Comparison of ENCODE assay signal across 28 cellular contexts in the genomic region with DNA sequence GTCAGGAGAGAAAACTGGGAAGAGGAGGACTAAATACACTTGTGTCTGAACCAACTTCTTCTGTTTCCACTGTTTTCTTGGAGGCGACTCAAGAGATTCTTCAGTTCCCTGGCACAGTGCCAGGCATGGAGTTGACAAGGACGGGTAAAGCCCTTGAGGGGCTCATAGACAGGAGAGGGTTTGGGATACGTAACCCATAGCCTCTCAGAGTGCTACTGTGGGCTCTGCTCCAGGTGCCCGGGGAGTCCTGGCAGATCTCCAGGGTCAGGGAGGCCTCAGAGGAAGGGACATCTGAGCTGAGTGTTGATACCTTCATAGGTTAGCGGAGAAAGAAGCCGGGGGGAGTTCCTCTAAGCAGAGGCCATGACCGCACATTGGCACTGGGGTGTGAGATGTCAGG. TPM values are rescaled to one million over a fixed set of nuclear protein-coding genes. Genes with fewer than 3 reads are reported as not detected.
DNase-seq lines count a peak whose midpoint lies in the region; ATAC-seq and TF ChIP-seq lines count a peak whose summit lies in the region.
"Had no signal": no experiment of that assay in that cellular context is flagged by ENCODE, and none has a peak within 500 bp of the region (broad histone marks: within the 10 kb centered on the region; RNA-seq: fewer than 3 reads in every experiment).

No MANE protein-coding gene starts in this region.

- no peaks in the 10 kb centered on the region for H3K27me3 ChIP-seq in heart right ventricle
- H3K27me3 ChIP-seq in body of pancreas = no peaks in the 10 kb centered on the region
- H3K27me3 ChIP-seq: cardiac muscle cell, dorsolateral prefrontal cortex, Peyer's patch, right lobe of liver, SJSA1 had no signal

- TF ChIP-seq POLR2A in body of pancreas (IDR thresholded peaks at IDR 0.05) = no peak

- H3K4me3 ChIP-seq in heart right ventricle (no peak overlapping the region), body of pancreas (no peak overlapping the region)
- H3K4me3 ChIP-seq: cardiac muscle cell, dorsolateral prefrontal cortex, Peyer's patch, right lobe of liver, SJSA1 had no signal

- 38 to 53% methylated on average over 7 of the region's 7 CpGs for WGBS in heart right ventricle, 2 donors
- 64% methylated on average over 7 of the region's 7 CpGs for WGBS in body of pancreas, 2 donors

- peaks cover 0 to 9% (median 0%) of the 10 kb centered on the region in 9 donors for H3K4me1 ChIP-seq in heart right ventricle
- peaks cover 9% of the 10 kb centered on the region for H3K4me1 ChIP-seq in body of pancreas
- H3K4me1 ChIP-seq: parathyroid adenoma, Peyer's patch, right lobe of liver, SJSA1 had no signal

- H3K9me3 ChIP-seq in heart right ventricle (peaks cover 0 to 13% (median 4%) of the 10 kb centered on the region in 11 donors), body of pancreas (no peaks in the 10 kb centered on the region)
- H3K9me3 ChIP-seq: Peyer's patch, right lobe of liver had no signal

- ATAC-seq in heart right ventricle (peak in 6 of 8 donors; percentile 29 to 84 (median 51)), left cardiac atrium (no peak), body of pancreas (no peak), omental fat pad (ENCODE audit: low FRiP score) (no peak)
- ATAC-seq: activated CD4-positive, alpha-beta T cell treated with anti-CD3 and anti-CD28 coated beads for 36 hours; left colon; natural killer cell treated with Interleukin-12 subunit alpha and Interleukin-12 subunit beta and Interleukin-15 and Interleukin-18, amount 100 ng/mL, for 72 hours had no signal

- H3K27ac ChIP-seq in heart right ventricle = no peak overlapping the region
- H3K27ac ChIP-seq in body of pancreas = no peak overlapping the region
- H3K27ac ChIP-seq: cardiac muscle cell, dorsolateral prefrontal cortex, parathyroid adenoma, Peyer's patch, right lobe of liver, SJSA1 had no signal

- DNase-seq in heart right ventricle = peak; percentile 7 to 35
- DNase-seq in left cardiac atrium = no peak
- DNase-seq in body of pancreas = peak; percentile 11 to 41 (median 17)
- peak; percentile 67 for DNase-seq in mesenteric fat pad (ENCODE audit: low spot score)
- DNase-seq in ureter (ENCODE audit: low spot score) = peak; percentile 49
- no peak for DNase-seq in 8988T
- no peak for DNase-seq in activated CD8-positive, alpha-beta memory T cell treated with anti-CD3 and anti-CD28 coated beads, Interleukin-2, amount 50 U/mL, for 4 hours
- DNase-seq in omental fat pad (ENCODE audit: low spot score) = no peak
- DNase-seq: activated CD4-positive, alpha-beta T cell treated with anti-CD3 and anti-CD28 coated beads for 36 hours; activated naive CD4-positive, alpha-beta T cell treated with anti-CD3 and anti-CD28 coated beads for 36 hours; activated T-cell treated with anti-CD3 and anti-CD28 coated beads, Interleukin-2, amount 50 U/mL, for 48 hours; CD4-positive, CD25-positive, alpha-beta regulatory T cell; GDM1; left colon; midbrain; NCI-H1092 treated with DMSO at 0.1 percent for 48 hours; NCI-H1930; NCI-H446 treated with DMSO at 0.1 percent for 48 hours; Peyer's patch; stimulated activated naive CD4-positive, alpha-beta T cell treated with Interleukin-2 at 50 U/mL for 16 hours had no signal

- intact Hi-C loops in heart right ventricle (cut with DNase I) (no loop called here), left cardiac atrium (cut with DNase I) (no loop called here), body of pancreas (cut with DNase I) (no loop called here)

- TF ChIP-seq CTCF in heart right ventricle (IDR thresholded peaks at IDR 0.05) = no peak
- no peak for TF ChIP-seq CTCF in body of pancreas (IDR thresholded peaks at IDR 0.05)
- no peak for TF ChIP-seq CTCF in omental fat pad (IDR thresholded peaks at IDR 0.05)

- no peaks in the 10 kb centered on the region for H3K36me3 ChIP-seq in heart right ventricle
- no peaks in the 10 kb centered on the region for H3K36me3 ChIP-seq in body of pancreas (replicated peaks in 1 of 2; ENCODE audit: insufficient read depth in 1 of 2, low read depth in 2 of 2)
- H3K36me3 ChIP-seq: cardiac muscle cell, Peyer's patch, right lobe of liver, SJSA1 had no signal

RNA-seq across cellular contexts. Expression of a gene that starts 42.0 kb away (rescaled TPM):
- 10 to 100 TPM; 29.0 to 87.0 (median 58.0) TPM for total RNA-seq in heart right ventricle
- 10 to 100 TPM; 15.1 to 35.5 TPM for polyA plus RNA-seq in heart right ventricle
- 1 to 10 TPM in 1 of 2 donors, under 1 TPM in 1; 0.35 to 2.4 TPM for total RNA-seq in left cardiac atrium
- total RNA-seq in body of pancreas = 10 to 100 TPM in 1 of 2 donors, 1 to 10 TPM in 1; 6.5 to 27.4 TPM
- 2.2 TPM for total RNA-seq in mesenteric fat pad
- total RNA-seq in ureter = 6.0 TPM
- total RNA-seq in omental fat pad = 10 to 100 TPM in 1 of 4 donors, 1 to 10 TPM in 3; 1.6 to 12.6 (median 2.9) TPM
- total RNA-seq: activated CD4-positive, alpha-beta T cell treated with anti-CD3 and anti-CD28 coated beads for 36 hours; activated CD8-positive, alpha-beta memory T cell treated with anti-CD3 and anti-CD28 coated beads for 36 hours; activated naive CD4-positive, alpha-beta T cell treated with anti-CD3 and anti-CD28 coated beads for 36 hours; CD4-positive, CD25-positive, alpha-beta regulatory T cell; natural killer cell treated with Interleukin-12 subunit alpha and Interleukin-12 subunit beta and Interleukin-15 and Interleukin-18, amount 100 ng/mL, for 72 hours; SJSA1; T-helper 1 cell treated with Interleukin-12 subunit alpha and Interleukin-12 subunit beta and Interleukin-4 antibody, amounts not matched to agents 30 ng/mL and 1 ng/mL, for 36 hours had no signal
- polyA plus RNA-seq: CD4-positive, CD25-positive, alpha-beta regulatory T cell had no signal

Comparison
In these comparisons a context has a peak if more than half of its experiments do, and no peak if none do; other contexts are left out.
1. ATAC-seq: peak in heart right ventricle (6 of 8); none in left cardiac atrium (0 of 2), body of pancreas (single experiment) and omental fat pad (single experiment).
2. DNase-seq: peak in heart right ventricle (2 of 2), body of pancreas (4 of 4), mesenteric fat pad (single experiment) and ureter (single experiment); none in left cardiac atrium (single experiment), 8988T (single experiment), activated CD8-positive, alpha-beta memory T cell treated with anti-CD3 and anti-CD28 coated beads, Interleukin-2, amount 50 U/mL, for 4 hours (single experiment) and omental fat pad (single experiment).